In genomic region chr7:44534501-44534900, GRCh38 we compare ENCODE assay signal across 8 cellular contexts. TPM values are rescaled to one million over a fixed set of nuclear protein-coding genes. Genes with fewer than 3 reads are reported as not detected.
DNase-seq lines count a peak whose midpoint lies in the region; ATAC-seq and TF ChIP-seq lines count a peak whose summit lies in the region.

No MANE protein-coding gene starts in this region.

- 54 to 70% methylated on average over 4 to 7 of the region's 7 CpGs for WGBS in thyroid gland, 2 donors

- no peak for TF ChIP-seq POLR2A in thyroid gland (IDR thresholded peaks at IDR 0.05)

- H3K27ac ChIP-seq in ascending aorta (no peak overlapping the region), left lung (no peak overlapping the region), thyroid gland (no peak overlapping the region)

- intact Hi-C loops in ascending aorta (cut with DNase I): no loop called here
- intact Hi-C loops in left lung (cut with DNase I): no loop called here
- intact Hi-C loops in thyroid gland (cut with DNase I): no loop called here

- H3K4me1 ChIP-seq in ascending aorta (no peaks in the 10 kb centered on the region), left lung (no peaks in the 10 kb centered on the region), thyroid gland (no peaks in the 10 kb centered on the region)

- no peak overlapping the region for H3K4me3 ChIP-seq in ascending aorta
- H3K4me3 ChIP-seq in left lung: no peak overlapping the region
- H3K4me3 ChIP-seq in thyroid gland (replicated peaks in 1 of 3): no peak overlapping the region

- no peaks in the 10 kb centered on the region for H3K36me3 ChIP-seq in ascending aorta
- no peaks in the 10 kb centered on the region for H3K36me3 ChIP-seq in left lung
- no peaks in the 10 kb centered on the region for H3K36me3 ChIP-seq in thyroid gland

- peak; percentile 66 for ATAC-seq in left lung

- no peaks in the 10 kb centered on the region for H3K9me3 ChIP-seq in ascending aorta
- no peaks in the 10 kb centered on the region for H3K9me3 ChIP-seq in left lung
- H3K9me3 ChIP-seq in thyroid gland: no peaks in the 10 kb centered on the region

- no peaks in the 10 kb centered on the region for H3K27me3 ChIP-seq in ascending aorta
- H3K27me3 ChIP-seq in left lung: no peaks in the 10 kb centered on the region
- no peaks in the 10 kb centered on the region for H3K27me3 ChIP-seq in thyroid gland

- DNase-seq in activated gamma-delta T cell treated with Interleukin-2 at 50 U/mL for 16 hours (peak; percentile 38), activated gamma-delta T cell (lab: John Stamatoyannopoulos, UW) (no peak), KG1 (lab: John Stamatoyannopoulos, UW) (peak; percentile 14), SW 1271 (lab: John Stamatoyannopoulos, UW) (peak; percentile 29 to 38), ascending aorta (ENCODE audit: low spot score in 2 of 2) (no peak), left lung (no peak), thyroid gland (peak; percentile 28 to 29), NK-92 (lab: John Stamatoyannopoulos, UW; ENCODE audit: unreplicated experiment) (no peak)

- TF ChIP-seq CTCF in ascending aorta (IDR thresholded peaks at IDR 0.05) (peak in 2 of 3 experiments; percentile 20 to 38), left lung (IDR thresholded peaks at IDR 0.05) (peak; percentile 32 to 38), thyroid gland (IDR thresholded peaks at IDR 0.05) (peak in 4 of 6 experiments; percentile 30 to 53 (median 34))

RNA-seq across cellular contexts. Expression of gene NPC1L1, which starts 6.6 kb away (rescaled TPM):
- total RNA-seq in ascending aorta: not detected
- total RNA-seq in left lung: under 1 TPM in 1 of 2 donors, not detected in 1; 0.06 TPM
- not detected for total RNA-seq in thyroid gland

RNA-seq across cellular contexts. Expression of gene DDX56, which starts 39.2 kb away (rescaled TPM):
- total RNA-seq in ascending aorta (51.0 TPM), left lung (10 to 100 TPM; 43.1 to 58.0 TPM), thyroid gland (10 to 100 TPM; 47.3 to 77.3 (median 62.1) TPM)

RNA-seq across cellular contexts. Expression of gene NUDCD3, which starts 44.0 kb away (rescaled TPM):
- total RNA-seq in ascending aorta (39.3 TPM), left lung (10 to 100 TPM; 90.1 to 93.4 TPM), thyroid gland (10 to 100 TPM; 41.4 to 76.9 (median 52.0) TPM)

RNA-seq across cellular contexts. Expression of gene TMED4, which starts 47.5 kb away (rescaled TPM):
- total RNA-seq in ascending aorta (69.1 TPM), left lung (10 to 100 TPM; 69.6 to 84.7 TPM), thyroid gland (100 to 1,000 TPM; 240 to 522 (median 435) TPM)

Comparison
In these comparisons a context has a peak if more than half of its experiments do, and no peak if none do; other contexts are left out.
1. DNase-seq: peak in activated gamma-delta T cell treated with Interleukin-2 at 50 U/mL for 16 hours (single experiment), KG1 (single experiment), SW 1271 (2 of 2) and thyroid gland (2 of 2); none in activated gamma-delta T cell (single experiment), ascending aorta (0 of 2), left lung (0 of 2) and NK-92 (single experiment).
2. Peak in every context shown above with its lines, with median percentiles within 50 percentile points of each other: CTCF ChIP-seq.